1 cellular context compared by ENCODE assay signal in the genomic region with DNA sequence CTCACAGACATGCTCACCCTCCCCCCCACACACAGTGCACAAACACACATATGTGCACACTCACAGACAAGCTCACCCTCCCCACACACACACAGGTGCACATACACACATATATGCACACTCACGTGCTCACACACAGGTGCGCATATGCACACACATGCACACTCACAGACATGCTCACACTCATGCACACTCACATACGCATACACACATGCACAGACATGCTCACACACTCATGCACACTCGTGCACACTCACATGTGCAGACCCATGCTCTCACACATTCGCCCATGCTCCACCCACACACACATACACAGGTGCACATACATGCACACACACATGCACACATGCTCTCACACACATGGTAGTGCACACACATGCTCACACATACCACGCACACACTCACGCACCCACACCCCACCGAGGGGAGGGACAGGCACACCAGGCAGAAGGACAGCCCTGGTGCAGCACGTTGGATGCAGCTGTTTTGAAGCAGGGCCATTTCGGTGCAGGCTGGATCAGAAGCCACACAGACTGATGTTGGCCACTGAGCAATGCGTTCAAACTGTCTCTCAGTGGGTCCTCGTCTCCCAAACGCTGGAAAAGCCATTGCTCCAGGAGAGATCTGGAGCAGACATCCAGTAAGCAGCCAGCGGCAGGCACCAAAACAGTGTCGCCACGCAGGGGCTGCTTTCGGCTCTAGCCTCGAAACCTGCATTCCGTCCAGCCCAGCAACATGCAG.
TF ChIP-seq lines count a peak whose summit lies in the region.

No MANE protein-coding gene starts in this region.

TF ChIP-seq in HEK293, 187 proteins besides CTCF, POLR2A, EP300 and RAD21 (continued from another document):
- TF ChIP-seq, protein P1, sequence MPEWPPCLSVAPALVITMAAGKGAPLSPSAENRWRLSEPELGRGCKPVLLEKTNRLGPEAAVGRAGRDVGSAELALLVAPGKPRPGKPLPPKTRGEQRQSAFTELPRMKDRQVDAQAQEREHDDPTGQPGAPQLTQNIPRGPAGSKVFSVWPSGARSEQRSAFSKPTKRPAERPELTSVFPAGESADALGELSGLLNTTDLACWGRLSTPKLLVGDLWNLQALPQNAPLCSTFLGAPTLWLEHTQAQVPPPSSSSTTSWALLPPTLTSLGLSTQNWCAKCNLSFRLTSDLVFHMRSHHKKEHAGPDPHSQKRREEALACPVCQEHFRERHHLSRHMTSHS (tag by site-specific recombination; IDR thresholded peaks at IDR 0.05): no peak
- TF ChIP-seq ZNF785 (tag by site-specific recombination; IDR thresholded peaks at IDR 0.05) (no peak), ZFHX2 (tag by site-specific recombination; conservative IDR thresholded peaks at IDR 0.05) (0 out of 2 replicates have a peak, but pooled peaks have one; percentile 33), ZNF211 (tag by site-specific recombination; IDR thresholded peaks at IDR 0.05; ENCODE audit: low read depth) (no peak), ZNF596 (tag by site-specific recombination; IDR thresholded peaks at IDR 0.05) (no peak), KLF17 (tag by site-specific recombination; IDR thresholded peaks at IDR 0.05) (no peak), ZNF362 (tag by site-specific recombination; IDR thresholded peaks at IDR 0.05) (no peak), ZNF121 (tag by site-specific recombination; IDR thresholded peaks at IDR 0.05) (no peak), ZNF555 (tag by site-specific recombination; conservative IDR thresholded peaks at IDR 0.05) (no peak), ZSCAN30 (tag by site-specific recombination; IDR thresholded peaks at IDR 0.05) (no peak), ZNF292 (tag by site-specific recombination; IDR thresholded peaks at IDR 0.05; ENCODE audit: borderline replicate concordance, low read depth) (no peak)
- TF ChIP-seq, protein P2, sequence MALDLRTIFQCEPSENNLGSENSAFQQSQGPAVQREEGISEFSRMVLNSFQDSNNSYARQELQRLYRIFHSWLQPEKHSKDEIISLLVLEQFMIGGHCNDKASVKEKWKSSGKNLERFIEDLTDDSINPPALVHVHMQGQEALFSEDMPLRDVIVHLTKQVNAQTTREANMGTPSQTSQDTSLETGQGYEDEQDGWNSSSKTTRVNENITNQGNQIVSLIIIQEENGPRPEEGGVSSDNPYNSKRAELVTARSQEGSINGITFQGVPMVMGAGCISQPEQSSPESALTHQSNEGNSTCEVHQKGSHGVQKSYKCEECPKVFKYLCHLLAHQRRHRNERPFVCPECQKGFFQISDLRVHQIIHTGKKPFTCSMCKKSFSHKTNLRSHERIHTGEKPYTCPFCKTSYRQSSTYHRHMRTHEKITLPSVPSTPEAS (tag by site-specific recombination; IDR thresholded peaks at IDR 0.05): peak; percentile 66
